14 cellular contexts compared by ENCODE assay signal in genomic region chr14:88516742-88517418, GRCh38. TPM values are rescaled to one million over a fixed set of nuclear protein-coding genes. Genes with fewer than 3 reads are reported as not detected.
A peak's percentile ranks its signal among the peaks of the same experiment; 100 is the strongest.
DNase-seq lines count a peak whose midpoint lies in the region; ATAC-seq and TF ChIP-seq lines count a peak whose summit lies in the region.
"Had no signal": no experiment of that assay in that cellular context is flagged by ENCODE, and none has a peak within 500 bp of the region (broad histone marks: within the 10 kb centered on the region; RNA-seq: fewer than 3 reads in every experiment).

No MANE protein-coding gene starts in this region.

- H4K91ac ChIP-seq in trophoblast cell (ENCODE audit: low read depth, low read length), result no peak overlapping the region

- H3K4me1 Mint-ChIP-seq in CD8-positive, alpha-beta memory T cell, result peaks cover 6 to 7% (median 7%) of the 10 kb centered on the region in 3 donors
- H3K4me1 Mint-ChIP-seq in CD4-positive, alpha-beta memory T cell, result peaks cover 0 to 5% (median 1%) of the 10 kb centered on the region in 4 donors

- peak overlapping the region in 4 of 7 donors; percentile 4 to 43 (median 5) for H3K4me3 Mint-ChIP-seq in CD8-positive, alpha-beta memory T cell
- peak overlapping the region in 2 of 8 donors; percentile 2 to 9 for H3K4me3 Mint-ChIP-seq in CD4-positive, alpha-beta memory T cell

- no peak for TF ChIP-seq CTCF in colonic mucosa (IDR thresholded peaks at IDR 0.05)

- no peak overlapping the region for H2BK120ac ChIP-seq in trophoblast cell (ENCODE audit: insufficient read depth, low read length, poor library complexity)

- no peak overlapping the region for H4K12ac ChIP-seq in trophoblast cell (ENCODE audit: low read depth, low read length)

- no peaks in the 10 kb centered on the region for H3K4me1 ChIP-seq in CD8-positive, alpha-beta memory T cell (ENCODE audit: insufficient read depth, low read length)
- H3K4me1 ChIP-seq in colonic mucosa (peaks cover 8% of the 10 kb centered on the region), mucosa of rectum (ENCODE audit: control insufficient read depth in 2 of 2, insufficient read depth in 2 of 2, low read length in 2 of 2) (peaks cover 10 to 33% of the 10 kb centered on the region in 2 donors), trophoblast cell (ENCODE audit: control insufficient read depth in 1 of 2, insufficient read depth in 2 of 2, low read length in 2 of 2) (no peaks in the 10 kb centered on the region)
- no peaks in the 10 kb centered on the region for H3K4me1 ChIP-seq in CD4-positive, alpha-beta memory T cell (ENCODE audit: insufficient read depth, low read length)

- H2BK12ac ChIP-seq in trophoblast cell (ENCODE audit: low read length), result no peak overlapping the region

- no peaks in the 10 kb centered on the region for H3K27me3 ChIP-seq in CD8-positive, alpha-beta memory T cell (ENCODE audit: insufficient read depth, low read length, poor library complexity, severe bottlenecking)
- H3K27me3 ChIP-seq in colonic mucosa, result no peaks in the 10 kb centered on the region
- H3K27me3 ChIP-seq in mucosa of rectum (ENCODE audit: control insufficient read depth in 2 of 2, insufficient read depth in 2 of 2, low read length in 2 of 2), result no peaks in the 10 kb centered on the region
- no peaks in the 10 kb centered on the region for H3K27me3 ChIP-seq in CD4-positive, alpha-beta memory T cell (ENCODE audit: insufficient read depth, low read length)
- H3K27me3 ChIP-seq in trophoblast cell (ENCODE audit: insufficient read depth, low read length), result no peaks in the 10 kb centered on the region

- no peak overlapping the region for H3K23ac ChIP-seq in trophoblast cell (ENCODE audit: low read length)

- H3K9ac ChIP-seq in colonic mucosa (ENCODE audit: low read depth in 2 of 2, low read length in 2 of 2) (peak overlapping the region in 1 of 2 donors; percentile 51), mucosa of rectum (ENCODE audit: low read depth in 1 of 2, low read length in 2 of 2) (peak overlapping the region; percentile 8 to 53), trophoblast cell (ENCODE audit: low read length) (no peak overlapping the region)

- peak; percentile 82 for ATAC-seq in GM19324 (IDR thresholded peaks at IDR 0.05; ENCODE audit: low FRiP score, unreplicated experiment)
- ATAC-seq: Right ventricle myocardium inferior had no signal

- no peaks in the 10 kb centered on the region for H3K36me3 ChIP-seq in CD8-positive, alpha-beta memory T cell (ENCODE audit: insufficient read depth, low read length)
- no peaks in the 10 kb centered on the region for H3K36me3 ChIP-seq in colonic mucosa
- H3K36me3 ChIP-seq in mucosa of rectum (ENCODE audit: control insufficient read depth in 2 of 2, insufficient read depth in 2 of 2, low read length in 2 of 2), result peaks cover 5 to 7% of the 10 kb centered on the region in 2 donors
- H3K36me3 ChIP-seq in CD4-positive, alpha-beta memory T cell (ENCODE audit: insufficient read depth, low read length), result no peaks in the 10 kb centered on the region
- H3K36me3 ChIP-seq in trophoblast cell (ENCODE audit: control insufficient read depth in 1 of 2, insufficient read depth in 2 of 2, low read length in 2 of 2), result peaks cover 7 to 12% of the 10 kb centered on the region in 2 experiments

- peaks cover 10 to 32% of the 10 kb centered on the region in 2 donors for H3K27me3 Mint-ChIP-seq in CD8-positive, alpha-beta memory T cell
- peaks cover 17 to 24% of the 10 kb centered on the region in 2 donors for H3K27me3 Mint-ChIP-seq in CD4-positive, alpha-beta memory T cell

- H2BK5ac ChIP-seq in trophoblast cell (ENCODE audit: low read depth, low read length, poor library complexity), result no peak overlapping the region

- WGBS in trophoblast cell (ENCODE audit: extremely low coverage, insufficient coverage, insufficient read length), result no CpG with 5 or more reads among the region's 7 CpGs

- no peak overlapping the region for H4K8ac ChIP-seq in trophoblast cell (ENCODE audit: low read depth, low read length)

- H3K9me3 Mint-ChIP-seq in CD8-positive, alpha-beta memory T cell, result no peaks in the 10 kb centered on the region
- H3K9me3 Mint-ChIP-seq in CD4-positive, alpha-beta memory T cell, result peaks cover 0 to under 1% (median 0%) of the 10 kb centered on the region in 8 donors

- H3K79me1 ChIP-seq in trophoblast cell (ENCODE audit: low read length), result no peaks in the 10 kb centered on the region

- intact Hi-C loops in colonic mucosa (cut with DNase I), result no loop called here
- intact Hi-C loops in CD4-positive, alpha-beta memory T cell (cut with micrococcal nuclease), result no loop called here

- H3K18ac ChIP-seq in trophoblast cell (ENCODE audit: low read length), result no peak overlapping the region

- no peak for DNase-seq in CD8-positive, alpha-beta memory T cell
- DNase-seq in colonic mucosa (no peak), NCI-H446 treated with DMSO at 0.1 percent for 48 hours (lab: John Stamatoyannopoulos, UW) (no peak), NCI-H2196 treated with DMSO at 0.1 percent for 48 hours (lab: John Stamatoyannopoulos, UW; ENCODE audit: unreplicated experiment) (no peak), trophoblast cell (no peak)
- no peak for DNase-seq in CD4-positive, alpha-beta memory T cell
- DNase-seq: activated CD4-positive, CD25-positive, alpha-beta regulatory T cell treated with anti-CD3 and anti-CD28 coated beads, Interleukin-2, amount 50 U/mL, for 72 hours; activated T-cell treated with anti-CD3 and anti-CD28 coated beads, Interleukin-2, amount 50 U/mL, for 1 hour; erythroblast; NCI-H2029 treated with DMSO at 0.1 percent for 48 hours; NK-92 treated with Interleukin-12 subunit alpha and Interleukin-12 subunit beta, amount 100 ng/mL, for 24 hours had no signal

- H3K4ac ChIP-seq in trophoblast cell (ENCODE audit: low read depth, low read length), result no peak overlapping the region

- no peak overlapping the region for H3K4me3 ChIP-seq in CD8-positive, alpha-beta memory T cell (ENCODE audit: low read length)
- H3K4me3 ChIP-seq in colonic mucosa, result no peak overlapping the region
- H3K4me3 ChIP-seq in mucosa of rectum (ENCODE audit: low read length in 2 of 2), result peak overlapping the region; percentile 50 to 62
- no peak overlapping the region for H3K4me3 ChIP-seq in CD4-positive, alpha-beta memory T cell (ENCODE audit: low read length in 2 of 2)
- no peak overlapping the region for H3K4me3 ChIP-seq in trophoblast cell (ENCODE audit: low read depth, low read length)

- H3K4me2 ChIP-seq in trophoblast cell (ENCODE audit: low read length), result no peak overlapping the region

- no peak overlapping the region for H3K14ac ChIP-seq in trophoblast cell (ENCODE audit: low read length)

- no peaks in the 10 kb centered on the region for H3K79me2 ChIP-seq in trophoblast cell (ENCODE audit: control insufficient read depth, insufficient read depth, low read length, poor library complexity)

- POLR2A ChIA-PET in CD8-positive, alpha-beta memory T cell (lab: Charles Lee), result no interaction called here
- POLR2A ChIA-PET in CD4-positive, alpha-beta memory T cell (lab: Charles Lee; ENCODE audit: partially characterized antibody), result no interaction called here

- H3K27ac ChIP-seq in CD8-positive, alpha-beta memory T cell (ENCODE audit: low read depth, low read length), result no peak overlapping the region
- H3K27ac ChIP-seq in colonic mucosa (peak overlapping the region; percentile 38), mucosa of rectum (ENCODE audit: low read depth in 2 of 2, low read length in 2 of 2) (peak overlapping the region; percentile 52 to 74), trophoblast cell (ENCODE audit: low read depth, low read length) (no peak overlapping the region)
- H3K27ac ChIP-seq in CD4-positive, alpha-beta memory T cell (ENCODE audit: low read depth, low read length), result no peak overlapping the region

- H3K9me3 ChIP-seq in CD8-positive, alpha-beta memory T cell (ENCODE audit: low read length), result no peaks in the 10 kb centered on the region
- H3K9me3 ChIP-seq in colonic mucosa (no peaks in the 10 kb centered on the region), mucosa of rectum (ENCODE audit: control insufficient read depth in 2 of 2, low read length in 2 of 2) (no peaks in the 10 kb centered on the region), trophoblast cell (ENCODE audit: insufficient read depth, low read depth, low read length) (no peaks in the 10 kb centered on the region)
- H3K9me3 ChIP-seq in CD4-positive, alpha-beta memory T cell (ENCODE audit: control insufficient read depth in 1 of 2, low read length in 2 of 2), result no peaks in the 10 kb centered on the region

- peak overlapping the region in 1 of 8 donors; percentile 4 for H3K27ac Mint-ChIP-seq in CD8-positive, alpha-beta memory T cell
- H3K27ac Mint-ChIP-seq in CD4-positive, alpha-beta memory T cell, result peak overlapping the region in 1 of 7 donors; percentile 40

- no peak overlapping the region for H2AK5ac ChIP-seq in trophoblast cell (ENCODE audit: low read length)

- H2AFZ ChIP-seq in trophoblast cell (ENCODE audit: insufficient read depth, low read length, poor library complexity), result no peak overlapping the region

- peaks cover 0 to 1% (median 0%) of the 10 kb centered on the region in 3 donors for H3K36me3 Mint-ChIP-seq in CD8-positive, alpha-beta memory T cell
- H3K36me3 Mint-ChIP-seq in CD4-positive, alpha-beta memory T cell, result no peaks in the 10 kb centered on the region

- CTCF ChIA-PET in CD8-positive, alpha-beta memory T cell (lab: Charles Lee), result no interaction called here
- CTCF ChIA-PET in CD4-positive, alpha-beta memory T cell (lab: Charles Lee; ENCODE audit: partially characterized antibody), result no interaction called here

RNA-seq across cellular contexts. Expression of gene PTPN21, which starts 37.9 kb away (rescaled TPM):
- under 1 TPM; 0.28 to 0.53 TPM for total RNA-seq in CD8-positive, alpha-beta memory T cell
- not detected for polyA plus RNA-seq in CD8-positive, alpha-beta memory T cell
- total RNA-seq in colonic mucosa, result 10 to 100 TPM; 22.2 to 23.6 TPM
- not detected for total RNA-seq in CD4-positive, alpha-beta memory T cell
- polyA plus RNA-seq in CD4-positive, alpha-beta memory T cell, result not detected
- 119 and 131 TPM in 2 replicates for polyA plus RNA-seq in trophoblast cell (2013)

RNA-seq across cellular contexts. Expression of gene ZC3H14, which starts 46.0 kb away (rescaled TPM):
- total RNA-seq in CD8-positive, alpha-beta memory T cell, result 10 to 100 TPM; 50.3 to 56.4 TPM
- 49.0 TPM for polyA plus RNA-seq in CD8-positive, alpha-beta memory T cell
- total RNA-seq in colonic mucosa, result 10 to 100 TPM; 52.6 to 54.3 TPM
- 10 to 100 TPM; 43.4 to 51.8 TPM for total RNA-seq in CD4-positive, alpha-beta memory T cell
- polyA plus RNA-seq in CD4-positive, alpha-beta memory T cell, result 10 to 100 TPM; 38.4 to 54.6 TPM
- 92.2 and 93.7 TPM in 2 replicates for polyA plus RNA-seq in trophoblast cell (2013)

Comparison
In these comparisons a context has a peak if more than half of its experiments do, and no peak if none do; other contexts are left out.
1. H3K27ac ChIP-seq: peak in colonic mucosa (single experiment) and mucosa of rectum (2 of 2); none in CD8-positive, alpha-beta memory T cell (single experiment), CD4-positive, alpha-beta memory T cell (single experiment) and trophoblast cell (single experiment).
2. H3K4me3 ChIP-seq: peak in mucosa of rectum (2 of 2); none in CD8-positive, alpha-beta memory T cell (single experiment), colonic mucosa (single experiment), CD4-positive, alpha-beta memory T cell (0 of 2) and trophoblast cell (single experiment).
3. RNA of gene PTPN21, which starts 37.9 kb away (total RNA-seq): 22.2 to 23.6 TPM in colonic mucosa; 0.28 to 0.53 TPM in CD8-positive, alpha-beta memory T cell and not detected in CD4-positive, alpha-beta memory T cell; every median in the first group is over 10 times any median in the second.